ENCODE assay signal across 1 cellular context in genomic region chr1:7400566-7400965, GRCh38.
TF ChIP-seq lines count a peak whose summit lies in the region.

No MANE protein-coding gene starts in this region.

TF ChIP-seq in A549, 52 proteins besides CTCF, POLR2A, EP300 and RAD21 (continued from another document):
- TF ChIP-seq EHMT2 (IDR thresholded peaks at IDR 0.05; ENCODE audit: low read depth) (no peak), HMGXB4 (CRISPR knock-in tag; IDR thresholded peaks at IDR 0.05; ENCODE audit: borderline replicate concordance) (no peak)
TF ChIP-seq in A549: peak in this region for 0.
